8 cellular contexts compared by ENCODE assay signal in the genomic region with DNA sequence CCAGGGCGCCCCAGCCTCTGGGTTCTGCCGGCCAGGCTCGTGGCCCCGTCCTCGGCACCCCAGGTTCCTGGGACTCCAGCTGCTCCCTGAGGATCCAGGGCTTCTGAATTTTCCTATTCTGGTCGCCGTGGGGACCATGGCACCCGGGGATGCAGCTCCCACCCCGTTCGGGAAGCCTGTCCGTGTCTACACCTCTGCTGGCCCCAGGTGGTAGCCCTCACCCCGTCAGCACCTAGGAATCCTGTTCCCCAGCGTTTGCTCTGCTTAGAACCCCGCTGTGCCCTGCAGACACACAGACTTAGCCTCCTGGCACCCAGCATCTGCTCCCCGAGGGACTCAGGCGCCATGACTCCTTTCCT. TPM values are rescaled to one million over a fixed set of nuclear protein-coding genes. Genes with fewer than 3 reads are reported as not detected.
A peak's percentile ranks its signal among the peaks of the same experiment; 100 is the strongest.
DNase-seq lines count a peak whose midpoint lies in the region; ATAC-seq and TF ChIP-seq lines count a peak whose summit lies in the region.

No MANE protein-coding gene starts in this region.

- no peaks in the 10 kb centered on the region for H3K9me3 Mint-ChIP-seq in stimulated activated naive CD8-positive, alpha-beta T cell treated with anti-CD3 and anti-CD28 coated beads, Interleukin-15, Interleukin-2, amounts not matched to agents 100 ng/mL and 50 ng/mL, for 24 hours
- no peaks in the 10 kb centered on the region for H3K9me3 Mint-ChIP-seq in activated T-helper 2 cell treated with anti-CD3 and anti-CD28 coated beads, Interferon-gamma antibody, Interleukin-2, Interleukin-4, amounts not matched to agents 10 μg/mL and 5 μg/mL and 100 μg/mL, durations not matched to agents 14 hours and 24 hours and 36 hours
- no peaks in the 10 kb centered on the region for H3K9me3 Mint-ChIP-seq in mesothelial cell of epicardium
- peaks cover 3 to 22% (median 11%) of the 10 kb centered on the region in 7 donors for H3K9me3 Mint-ChIP-seq in CD14-positive monocyte

- H3K4me3 Mint-ChIP-seq in stimulated activated naive CD8-positive, alpha-beta T cell treated with anti-CD3 and anti-CD28 coated beads, Interleukin-15, Interleukin-2, amounts not matched to agents 100 ng/mL and 50 ng/mL, for 24 hours, result peak overlapping the region; percentile 69
- H3K4me3 Mint-ChIP-seq in activated T-helper 2 cell treated with anti-CD3 and anti-CD28 coated beads, Interferon-gamma antibody, Interleukin-2, Interleukin-4, amounts not matched to agents 10 μg/mL and 5 μg/mL and 100 μg/mL, durations not matched to agents 14 hours and 24 hours and 36 hours (ENCODE audit: low read depth), result peak overlapping the region; percentile 72
- H3K4me3 Mint-ChIP-seq in mesothelial cell of epicardium (peak overlapping the region; percentile 37), CD14-positive monocyte (peak overlapping the region in 1 of 2 donors; percentile 84)

- no peak for DNase-seq in stimulated activated naive CD8-positive, alpha-beta T cell treated with anti-CD3 and anti-CD28 coated beads, Interleukin-15, Interleukin-2, amounts not matched to agents 100 U/mL and 50 U/mL, for 24 hours
- no peak for DNase-seq in activated T-helper 2 cell treated with anti-CD3 and anti-CD28 coated beads, Interferon-gamma antibody, Interleukin-2, Interleukin-4, amounts not matched to agents 10 μg/mL and 5 μg/mL and 100 μg/mL, durations not matched to agents 14 hours and 24 hours and 36 hours (ENCODE audit: low spot score)
- DNase-seq in mesothelial cell of epicardium (ENCODE audit: low spot score in 2 of 2, unreplicated experiment in 2 of 2) (no peak), CD14-positive monocyte (ENCODE audit: low spot score) (no peak), kidney tubule cell (ENCODE audit: low spot score) (no peak)

- no peak overlapping the region for H3K27ac Mint-ChIP-seq in stimulated activated naive CD8-positive, alpha-beta T cell treated with anti-CD3 and anti-CD28 coated beads, Interleukin-15, Interleukin-2, amounts not matched to agents 100 ng/mL and 50 ng/mL, for 24 hours
- no peak overlapping the region for H3K27ac Mint-ChIP-seq in activated T-helper 2 cell treated with anti-CD3 and anti-CD28 coated beads, Interferon-gamma antibody, Interleukin-2, Interleukin-4, amounts not matched to agents 10 μg/mL and 5 μg/mL and 100 μg/mL, durations not matched to agents 14 hours and 24 hours and 36 hours
- H3K27ac Mint-ChIP-seq in mesothelial cell of epicardium (no peak overlapping the region), CD14-positive monocyte (no peak overlapping the region)

- TF ChIP-seq CTCF in mesothelial cell of epicardium (IDR thresholded peaks at IDR 0.05; ENCODE audit: unreplicated experiment) (no peak), CD14-positive monocyte (IDR thresholded peaks at IDR 0.05) (no peak)

- H3K4me1 Mint-ChIP-seq in stimulated activated naive CD8-positive, alpha-beta T cell treated with anti-CD3 and anti-CD28 coated beads, Interleukin-15, Interleukin-2, amounts not matched to agents 100 ng/mL and 50 ng/mL, for 24 hours (ENCODE audit: low read depth), result peaks cover 25% of the 10 kb centered on the region
- peaks cover 12% of the 10 kb centered on the region for H3K4me1 Mint-ChIP-seq in activated T-helper 2 cell treated with anti-CD3 and anti-CD28 coated beads, Interferon-gamma antibody, Interleukin-2, Interleukin-4, amounts not matched to agents 10 μg/mL and 5 μg/mL and 100 μg/mL, durations not matched to agents 14 hours and 24 hours and 36 hours (ENCODE audit: low read depth)
- H3K4me1 Mint-ChIP-seq in mesothelial cell of epicardium (peaks cover 23% of the 10 kb centered on the region), CD14-positive monocyte (peaks cover 33% of the 10 kb centered on the region)

- intact Hi-C loops in activated T-helper 2 cell treated with anti-CD3 and anti-CD28 coated beads, Interferon-gamma antibody, Interleukin-2, Interleukin-4, amounts not matched to agents 10 μg/mL and 5 μg/mL and 100 μg/mL, durations not matched to agents 14 hours and 24 hours and 36 hours (cut with micrococcal nuclease), result no loop called here
- intact Hi-C loops in CD14-positive monocyte (cut with micrococcal nuclease), result no loop called here

- no peaks in the 10 kb centered on the region for H3K36me3 Mint-ChIP-seq in stimulated activated naive CD8-positive, alpha-beta T cell treated with anti-CD3 and anti-CD28 coated beads, Interleukin-15, Interleukin-2, amounts not matched to agents 100 ng/mL and 50 ng/mL, for 24 hours (ENCODE audit: low read depth)
- H3K36me3 Mint-ChIP-seq in activated T-helper 2 cell treated with anti-CD3 and anti-CD28 coated beads, Interferon-gamma antibody, Interleukin-2, Interleukin-4, amounts not matched to agents 10 μg/mL and 5 μg/mL and 100 μg/mL, durations not matched to agents 14 hours and 24 hours and 36 hours (ENCODE audit: low read depth), result no peaks in the 10 kb centered on the region
- no peaks in the 10 kb centered on the region for H3K36me3 Mint-ChIP-seq in mesothelial cell of epicardium
- H3K36me3 Mint-ChIP-seq in CD14-positive monocyte, result peaks cover 2 to 9% of the 10 kb centered on the region in 2 donors

- no peak for ATAC-seq in stimulated activated naive CD8-positive, alpha-beta T cell treated with anti-CD3 and anti-CD28 coated beads, Interleukin-15, Interleukin-2, amounts not matched to agents 100 U/mL and 50 U/mL, for 24 hours
- ATAC-seq in HG03521 (IDR thresholded peaks at IDR 0.05; ENCODE audit: unreplicated experiment) (no peak), HG02970 (IDR thresholded peaks at IDR 0.05; ENCODE audit: low FRiP score, unreplicated experiment) (no peak)

- H3K27me3 Mint-ChIP-seq in stimulated activated naive CD8-positive, alpha-beta T cell treated with anti-CD3 and anti-CD28 coated beads, Interleukin-15, Interleukin-2, amounts not matched to agents 100 ng/mL and 50 ng/mL, for 24 hours, result peaks cover 9% of the 10 kb centered on the region
- peaks cover 25% of the 10 kb centered on the region for H3K27me3 Mint-ChIP-seq in activated T-helper 2 cell treated with anti-CD3 and anti-CD28 coated beads, Interferon-gamma antibody, Interleukin-2, Interleukin-4, amounts not matched to agents 10 μg/mL and 5 μg/mL and 100 μg/mL, durations not matched to agents 14 hours and 24 hours and 36 hours (ENCODE audit: low read depth)
- H3K27me3 Mint-ChIP-seq in mesothelial cell of epicardium (ENCODE audit: low read depth) (peaks cover 28% of the 10 kb centered on the region), CD14-positive monocyte (ENCODE audit: low read depth in 3 of 3) (peaks cover 32 to 44% (median 39%) of the 10 kb centered on the region in 3 donors)

RNA-seq across cellular contexts. Expression of a gene that starts 1.0 kb away (rescaled TPM):
- 3.6 and 5.0 TPM in 2 replicates for total RNA-seq in activated T-helper 2 cell treated with anti-CD3 and anti-CD28 coated beads, Interferon-gamma antibody, Interleukin-2, Interleukin-4, amounts not matched to agents 10 μg/mL and 5 μg/mL and 100 μg/mL, durations not matched to agents 14 hours and 24 hours and 36 hours
- 9.9 to 11.9 TPM (median 11.6 TPM) in 3 replicates for total RNA-seq in mesothelial cell of epicardium
- polyA plus RNA-seq in CD14-positive monocyte, result not detected

RNA-seq across cellular contexts. Expression of a gene that starts 1.4 kb away (rescaled TPM):
- 1.7 and 2.3 TPM in 2 replicates for total RNA-seq in activated T-helper 2 cell treated with anti-CD3 and anti-CD28 coated beads, Interferon-gamma antibody, Interleukin-2, Interleukin-4, amounts not matched to agents 10 μg/mL and 5 μg/mL and 100 μg/mL, durations not matched to agents 14 hours and 24 hours and 36 hours
- 0.94 to 1.6 TPM (median 0.97 TPM) in 3 replicates for total RNA-seq in mesothelial cell of epicardium
- polyA plus RNA-seq in CD14-positive monocyte, result under 1 TPM; 0.66 to 0.76 TPM

RNA-seq across cellular contexts. Expression of a gene that starts 6.1 kb away (rescaled TPM):
- 5.9 and 7.7 TPM in 2 replicates for total RNA-seq in activated T-helper 2 cell treated with anti-CD3 and anti-CD28 coated beads, Interferon-gamma antibody, Interleukin-2, Interleukin-4, amounts not matched to agents 10 μg/mL and 5 μg/mL and 100 μg/mL, durations not matched to agents 14 hours and 24 hours and 36 hours
- 9.6 to 12.8 TPM (median 9.8 TPM) in 3 replicates for total RNA-seq in mesothelial cell of epicardium
- polyA plus RNA-seq in CD14-positive monocyte, result 1 to 10 TPM; 4.1 to 4.2 TPM

RNA-seq across cellular contexts. Expression of a gene that starts 34.9 kb away (rescaled TPM):
- not detected in 2 replicates for total RNA-seq in activated T-helper 2 cell treated with anti-CD3 and anti-CD28 coated beads, Interferon-gamma antibody, Interleukin-2, Interleukin-4, amounts not matched to agents 10 μg/mL and 5 μg/mL and 100 μg/mL, durations not matched to agents 14 hours and 24 hours and 36 hours
- total RNA-seq in mesothelial cell of epicardium, result 13.6 to 17.6 TPM (median 14.7 TPM) in 3 replicates
- not detected for polyA plus RNA-seq in CD14-positive monocyte

RNA-seq across cellular contexts. Expression of a gene that starts 35.1 kb away (rescaled TPM):
- total RNA-seq in activated T-helper 2 cell treated with anti-CD3 and anti-CD28 coated beads, Interferon-gamma antibody, Interleukin-2, Interleukin-4, amounts not matched to agents 10 μg/mL and 5 μg/mL and 100 μg/mL, durations not matched to agents 14 hours and 24 hours and 36 hours, result 259 and 279 TPM in 2 replicates
- total RNA-seq in mesothelial cell of epicardium, result 393 to 413 TPM (median 403 TPM) in 3 replicates
- 10 to 100 TPM; 27.4 to 40.4 TPM for polyA plus RNA-seq in CD14-positive monocyte
